In the genomic region with DNA sequence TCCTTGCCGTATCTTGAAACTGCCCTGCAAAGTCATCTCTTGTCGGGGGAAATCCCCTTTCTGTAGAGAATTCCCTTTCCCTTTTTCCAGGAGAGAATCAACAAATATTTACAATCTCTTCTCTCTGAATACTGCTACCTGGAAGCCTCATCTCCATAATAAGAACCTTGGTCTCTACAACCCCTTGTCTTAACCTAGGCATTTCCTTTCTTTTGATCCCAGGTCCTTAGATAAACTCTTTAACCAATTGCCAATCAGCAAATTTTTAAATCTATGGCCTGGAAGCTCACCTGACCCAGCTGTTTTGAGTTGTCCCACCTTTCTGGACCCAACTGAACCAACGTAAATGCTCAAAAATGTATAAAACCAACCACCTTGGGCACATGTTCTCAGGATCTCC, we compare ENCODE assay signal across 1 cellular context.
TF ChIP-seq lines count a peak whose summit lies in the region.

No MANE protein-coding gene starts in this region.

TF ChIP-seq in SK-N-SH treated with all-trans-retinoic acid at 6 μM for 48 hours, 23 proteins besides CTCF, POLR2A, EP300 and RAD21 (continued from another document):
- no peak for TF ChIP-seq ISL1 (CRISPR knock-in tag; IDR thresholded peaks at IDR 0.05)
- TF ChIP-seq BACH2 (CRISPR knock-in tag; IDR thresholded peaks at IDR 0.05; ENCODE audit: borderline replicate concordance): no peak
- no peak for TF ChIP-seq CSRNP3 (CRISPR knock-in tag; IDR thresholded peaks at IDR 0.05)
- no peak for TF ChIP-seq ZFP30 (CRISPR knock-in tag; IDR thresholded peaks at IDR 0.05)
- TF ChIP-seq ESRRG (CRISPR knock-in tag; IDR thresholded peaks at IDR 0.05): no peak
- no peak for TF ChIP-seq ZFP3 (CRISPR knock-in tag; IDR thresholded peaks at IDR 0.05)
- TF ChIP-seq ZNF565 (CRISPR knock-in tag; conservative IDR thresholded peaks at IDR 0.05; ENCODE audit: low read depth): no peak
- TF ChIP-seq OSR1 (CRISPR knock-in tag; IDR thresholded peaks at IDR 0.05): no peak
- no peak for TF ChIP-seq CSDC2 (CRISPR knock-in tag; IDR thresholded peaks at IDR 0.05)
- no peak for TF ChIP-seq SNAI2 (CRISPR knock-in tag; IDR thresholded peaks at IDR 0.05)
- TF ChIP-seq, protein P1, sequence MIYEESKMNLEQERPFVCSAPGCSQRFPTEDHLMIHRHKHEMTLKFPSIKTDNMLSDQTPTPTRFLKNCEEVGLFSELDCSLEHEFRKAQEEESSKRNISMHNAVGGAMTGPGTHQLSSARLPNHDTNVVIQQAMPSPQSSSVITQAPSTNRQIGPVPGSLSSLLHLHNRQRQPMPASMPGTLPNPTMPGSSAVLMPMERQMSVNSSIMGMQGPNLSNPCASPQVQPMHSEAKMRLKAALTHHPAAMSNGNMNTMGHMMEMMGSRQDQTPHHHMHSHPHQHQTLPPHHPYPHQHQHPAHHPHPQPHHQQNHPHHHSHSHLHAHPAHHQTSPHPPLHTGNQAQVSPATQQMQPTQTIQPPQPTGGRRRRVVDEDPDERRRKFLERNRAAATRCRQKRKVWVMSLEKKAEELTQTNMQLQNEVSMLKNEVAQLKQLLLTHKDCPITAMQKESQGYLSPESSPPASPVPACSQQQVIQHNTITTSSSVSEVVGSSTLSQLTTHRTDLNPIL (CRISPR knock-in tag; IDR thresholded peaks at IDR 0.05; ENCODE audit: low read depth): no peak
- TF ChIP-seq TOX (CRISPR knock-in tag; IDR thresholded peaks at IDR 0.05; ENCODE audit: borderline replicate concordance): no peak
- no peak for TF ChIP-seq TCF4 (CRISPR knock-in tag; IDR thresholded peaks at IDR 0.05; ENCODE audit: borderline replicate concordance)
- no peak for TF ChIP-seq ARNTL (CRISPR knock-in tag; IDR thresholded peaks at IDR 0.05; ENCODE audit: borderline replicate concordance, low read depth)
